In genomic region chr3:66150977-66151376, GRCh38 we compare ENCODE assay signal across 1 cellular context.
TF ChIP-seq lines count a peak whose summit lies in the region.

No MANE protein-coding gene starts in this region.

TF ChIP-seq in GM23338, 12 proteins besides CTCF, POLR2A, EP300 and RAD21 (continued from another document):
- no peak for TF ChIP-seq REST (IDR thresholded peaks at IDR 0.05; ENCODE audit: unreplicated experiment)
- no peak for TF ChIP-seq JUNB (IDR thresholded peaks at IDR 0.05; ENCODE audit: unreplicated experiment)
- TF ChIP-seq STAT1 (IDR thresholded peaks at IDR 0.05; ENCODE audit: unreplicated experiment) = no peak
